Comparison of ENCODE assay signal across 20 cellular contexts in the genomic region with DNA sequence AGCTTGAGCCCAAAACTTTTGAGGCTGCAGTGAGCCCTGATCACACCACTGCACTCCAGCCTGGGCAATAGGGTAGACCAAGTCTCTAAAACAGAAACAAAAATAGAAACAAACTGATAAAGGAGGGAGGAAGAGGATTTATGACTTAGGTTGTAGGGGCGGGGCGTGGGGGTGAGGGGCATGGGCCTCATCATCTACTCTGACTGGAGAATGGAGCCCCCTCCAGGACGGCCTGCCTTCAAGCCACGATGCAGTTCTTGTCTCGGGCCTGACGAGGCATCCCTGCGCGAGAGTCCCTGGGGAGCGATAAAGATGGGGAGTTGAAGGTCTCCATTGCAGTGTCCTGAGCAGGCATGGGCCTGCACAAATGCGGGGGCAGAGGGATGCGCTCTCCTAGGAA. TPM values are rescaled to one million over a fixed set of nuclear protein-coding genes. Genes with fewer than 3 reads are reported as not detected.
"Had no signal": no experiment of that assay in that cellular context is flagged by ENCODE, and none has a peak within 500 bp of the region (broad histone marks: within the 10 kb centered on the region; RNA-seq: fewer than 3 reads in every experiment).

No MANE protein-coding gene starts in this region.

- ATAC-seq: activated naive CD4-positive, alpha-beta T cell treated with anti-CD3 and anti-CD28 coated beads, Interleukin-2, amount 50 U/mL, for 72 hours; body of pancreas had no signal

- DNase-seq: activated CD4-positive, alpha-beta T cell treated with anti-CD3 and anti-CD28 coated beads, Interleukin-2, amount 10 ng/mL, durations not matched to agents 24 days and 14 days; activated effector memory CD4-positive, alpha-beta T cell treated with anti-CD3 and anti-CD28 coated beads, Interleukin-2, amount 50 U/mL, for 16 hours; activated T-cell treated with anti-CD3 and anti-CD28 coated beads, Interleukin-2, amount 50 U/mL, for 24 hours; amniotic stem cell; body of pancreas; cerebellar nuclear complex; endodermal cell; head of caudate nucleus; islet precursor cell; left ventricle myocardium inferior; retina; stimulated activated CD4-positive, alpha-beta T cell treated with anti-CD3 and anti-CD28 coated beads, Interleukin-15, amount 100 ng/mL, for 24 hours; stimulated activated CD4-positive, alpha-beta T cell treated with anti-CD3 and anti-CD28 coated beads, Interleukin-4, amount 100 ng/mL, for 24 hours; SW 1271; T-helper 9 cell had no signal

- H3K27me3 Mint-ChIP-seq: activated CD4-positive, alpha-beta T cell treated with anti-CD3 and anti-CD28 coated beads, Interleukin-2, amount 10 ng/mL, durations not matched to agents 24 days and 14 days; activated T-cell treated with anti-CD3 and anti-CD28 coated beads, Interleukin-2, amount 50 U/mL, for 24 hours had no signal

- H3K4me3 Mint-ChIP-seq: activated CD4-positive, alpha-beta T cell treated with anti-CD3 and anti-CD28 coated beads, Interleukin-2, amount 10 ng/mL, durations not matched to agents 24 days and 14 days; activated T-cell treated with anti-CD3 and anti-CD28 coated beads, Interleukin-2, amount 50 U/mL, for 24 hours; endodermal cell; mesothelial cell of epicardium; neural crest cell had no signal

- H3K4me1 Mint-ChIP-seq: endodermal cell had no signal

- H3K27ac Mint-ChIP-seq: activated CD4-positive, alpha-beta T cell treated with anti-CD3 and anti-CD28 coated beads, Interleukin-2, amount 10 ng/mL, durations not matched to agents 24 days and 14 days; endodermal cell; mesothelial cell of epicardium had no signal

- H3K9me3 Mint-ChIP-seq: activated CD4-positive, alpha-beta T cell treated with anti-CD3 and anti-CD28 coated beads, Interleukin-2, amount 10 ng/mL, durations not matched to agents 24 days and 14 days; activated naive CD4-positive, alpha-beta T cell treated with anti-CD3 and anti-CD28 coated beads, Interleukin-2, amount 50 U/mL, for 72 hours; activated T-cell treated with anti-CD3 and anti-CD28 coated beads, Interleukin-2, amount 50 U/mL, for 24 hours had no signal

- H3K27ac ChIP-seq: body of pancreas, left ventricle myocardium inferior, parathyroid adenoma had no signal

RNA-seq across cellular contexts. Expression of gene SYP, which starts 24.6 kb away (rescaled TPM):
- total RNA-seq: fibroblast of villous mesenchyme had no signal
